Comparison of ENCODE assay signal across 1 cellular context in the genomic region with DNA sequence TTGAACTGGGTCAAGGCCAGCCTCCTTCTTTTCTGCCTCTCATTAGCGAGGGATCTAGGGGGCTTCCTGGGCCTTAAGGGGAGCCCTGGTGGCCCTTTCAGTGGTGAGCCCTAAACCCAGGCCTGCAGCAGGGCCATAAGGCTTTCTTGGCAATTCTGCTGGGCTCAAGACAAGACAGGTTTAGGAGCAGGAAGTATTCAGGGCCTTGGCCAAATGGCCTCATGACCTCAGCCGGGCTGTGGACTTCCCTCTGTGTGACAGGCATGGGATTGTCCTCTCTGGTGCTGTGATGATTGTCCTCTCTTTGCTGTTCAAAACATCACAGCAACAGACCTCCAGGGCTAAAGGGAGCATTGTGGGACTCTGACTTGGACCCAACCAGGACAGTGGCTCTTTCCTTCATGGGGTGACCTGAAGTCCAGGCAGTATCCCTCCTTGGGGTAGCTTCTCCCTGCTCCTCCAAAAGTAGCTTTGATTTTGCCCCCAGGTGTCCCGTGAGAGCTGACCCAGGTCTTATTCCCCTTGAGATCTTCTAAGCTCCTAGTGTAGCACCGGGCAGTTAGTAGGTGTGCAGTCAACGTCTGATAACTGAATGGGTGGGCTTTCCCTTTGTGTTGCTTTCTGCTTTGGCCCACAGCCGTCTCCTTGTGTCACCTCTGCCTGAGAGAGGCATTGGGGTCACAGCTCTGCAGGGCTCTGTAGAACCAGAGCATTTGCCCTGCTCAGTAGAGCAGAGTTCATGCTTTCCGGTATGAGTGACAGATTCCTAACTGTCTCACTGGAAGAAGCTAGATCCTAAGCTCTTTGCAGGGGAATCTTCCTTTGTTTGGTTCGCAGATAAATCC.
TF ChIP-seq lines count a peak whose summit lies in the region.

No MANE protein-coding gene starts in this region.

TF ChIP-seq in HCT116, 20 proteins besides CTCF, POLR2A, EP300 and RAD21 (continued from another document):
- no peak for TF ChIP-seq SRF (IDR thresholded peaks at IDR 0.05; ENCODE audit: low read depth)
- TF ChIP-seq CEBPB (IDR thresholded peaks at IDR 0.05; ENCODE audit: low read depth), result no peak
- no peak for TF ChIP-seq CBX3 (IDR thresholded peaks at IDR 0.05; ENCODE audit: low read depth)
- TF ChIP-seq POLR2AphosphoS5 (IDR thresholded peaks at IDR 0.05; ENCODE audit: low read depth, low read length), result no peak
- TF ChIP-seq, protein P1, sequence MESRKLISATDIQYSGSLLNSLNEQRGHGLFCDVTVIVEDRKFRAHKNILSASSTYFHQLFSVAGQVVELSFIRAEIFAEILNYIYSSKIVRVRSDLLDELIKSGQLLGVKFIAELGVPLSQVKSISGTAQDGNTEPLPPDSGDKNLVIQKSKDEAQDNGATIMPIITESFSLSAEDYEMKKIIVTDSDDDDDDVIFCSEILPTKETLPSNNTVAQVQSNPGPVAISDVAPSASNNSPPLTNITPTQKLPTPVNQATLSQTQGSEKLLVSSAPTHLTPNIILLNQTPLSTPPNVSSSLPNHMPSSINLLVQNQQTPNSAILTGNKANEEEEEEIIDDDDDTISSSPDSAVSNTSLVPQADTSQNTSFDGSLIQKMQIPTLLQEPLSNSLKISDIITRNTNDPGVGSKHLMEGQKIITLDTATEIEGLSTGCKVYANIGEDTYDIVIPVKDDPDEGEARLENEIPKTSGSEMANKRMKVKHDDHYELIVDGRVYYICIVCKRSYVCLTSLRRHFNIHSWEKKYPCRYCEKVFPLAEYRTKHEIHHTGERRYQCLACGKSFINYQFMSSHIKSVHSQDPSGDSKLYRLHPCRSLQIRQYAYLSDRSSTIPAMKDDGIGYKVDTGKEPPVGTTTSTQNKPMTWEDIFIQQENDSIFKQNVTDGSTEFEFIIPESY (IDR thresholded peaks at IDR 0.05; ENCODE audit: extremely low read depth, insufficient replicate concordance, low read length), result no peak
- TF ChIP-seq, protein P2, sequence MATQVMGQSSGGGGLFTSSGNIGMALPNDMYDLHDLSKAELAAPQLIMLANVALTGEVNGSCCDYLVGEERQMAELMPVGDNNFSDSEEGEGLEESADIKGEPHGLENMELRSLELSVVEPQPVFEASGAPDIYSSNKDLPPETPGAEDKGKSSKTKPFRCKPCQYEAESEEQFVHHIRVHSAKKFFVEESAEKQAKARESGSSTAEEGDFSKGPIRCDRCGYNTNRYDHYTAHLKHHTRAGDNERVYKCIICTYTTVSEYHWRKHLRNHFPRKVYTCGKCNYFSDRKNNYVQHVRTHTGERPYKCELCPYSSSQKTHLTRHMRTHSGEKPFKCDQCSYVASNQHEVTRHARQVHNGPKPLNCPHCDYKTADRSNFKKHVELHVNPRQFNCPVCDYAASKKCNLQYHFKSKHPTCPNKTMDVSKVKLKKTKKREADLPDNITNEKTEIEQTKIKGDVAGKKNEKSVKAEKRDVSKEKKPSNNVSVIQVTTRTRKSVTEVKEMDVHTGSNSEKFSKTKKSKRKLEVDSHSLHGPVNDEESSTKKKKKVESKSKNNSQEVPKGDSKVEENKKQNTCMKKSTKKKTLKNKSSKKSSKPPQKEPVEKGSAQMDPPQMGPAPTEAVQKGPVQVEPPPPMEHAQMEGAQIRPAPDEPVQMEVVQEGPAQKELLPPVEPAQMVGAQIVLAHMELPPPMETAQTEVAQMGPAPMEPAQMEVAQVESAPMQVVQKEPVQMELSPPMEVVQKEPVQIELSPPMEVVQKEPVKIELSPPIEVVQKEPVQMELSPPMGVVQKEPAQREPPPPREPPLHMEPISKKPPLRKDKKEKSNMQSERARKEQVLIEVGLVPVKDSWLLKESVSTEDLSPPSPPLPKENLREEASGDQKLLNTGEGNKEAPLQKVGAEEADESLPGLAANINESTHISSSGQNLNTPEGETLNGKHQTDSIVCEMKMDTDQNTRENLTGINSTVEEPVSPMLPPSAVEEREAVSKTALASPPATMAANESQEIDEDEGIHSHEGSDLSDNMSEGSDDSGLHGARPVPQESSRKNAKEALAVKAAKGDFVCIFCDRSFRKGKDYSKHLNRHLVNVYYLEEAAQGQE (IDR thresholded peaks at IDR 0.05; ENCODE audit: low read depth), result no peak
- TF ChIP-seq ZFX (IDR thresholded peaks at IDR 0.05), result no peak
- no peak for TF ChIP-seq JUND (IDR thresholded peaks at IDR 0.05)
- no peak for TF ChIP-seq YY1 (IDR thresholded peaks at IDR 0.05; ENCODE audit: extremely low read depth, insufficient replicate concordance, low read depth, low read length)
- TF ChIP-seq, protein P3, sequence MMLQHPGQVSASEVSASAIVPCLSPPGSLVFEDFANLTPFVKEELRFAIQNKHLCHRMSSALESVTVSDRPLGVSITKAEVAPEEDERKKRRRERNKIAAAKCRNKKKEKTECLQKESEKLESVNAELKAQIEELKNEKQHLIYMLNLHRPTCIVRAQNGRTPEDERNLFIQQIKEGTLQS (IDR thresholded peaks at IDR 0.05), result no peak
- TF ChIP-seq, protein P4, sequence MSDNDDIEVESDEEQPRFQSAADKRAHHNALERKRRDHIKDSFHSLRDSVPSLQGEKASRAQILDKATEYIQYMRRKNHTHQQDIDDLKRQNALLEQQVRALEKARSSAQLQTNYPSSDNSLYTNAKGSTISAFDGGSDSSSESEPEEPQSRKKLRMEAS (IDR thresholded peaks at IDR 0.05), result no peak
TF ChIP-seq in HCT116: peak in this region for 0.
